Comparison of ENCODE assay signal across 8 cellular contexts in genomic region chr6:26025047-26025893, GRCh38.
DNase-seq lines count a peak whose midpoint lies in the region; ATAC-seq, FAIRE-seq and TF ChIP-seq lines count a peak whose summit lies in the region.

No MANE protein-coding gene starts in this region.

- H3K27ac ChIP-seq in lower lobe of right lung, result peak overlapping the region; percentile 95

- no peaks in the 10 kb centered on the region for H3K9me3 ChIP-seq in lower lobe of right lung

- peak overlapping the region; percentile 93 to 98 (median 97) for H3K4me3 Mint-ChIP-seq in brain

- peaks cover 12% of the 10 kb centered on the region for H3K27me3 Mint-ChIP-seq in brain

- H3K36me3 ChIP-seq in lower lobe of right lung, result no peaks in the 10 kb centered on the region

- no peaks in the 10 kb centered on the region for H3K36me3 Mint-ChIP-seq in brain

- no peak for FAIRE-seq in GM12892 (lab: Jason Lieb, UNC)

- no peaks in the 10 kb centered on the region for H3K27me3 ChIP-seq in lower lobe of right lung (ENCODE audit: low read depth)

- DNase-seq in AG10803 (ENCODE audit: low read depth), result peak; percentile 63
- DNase-seq in LNCaP clone FGC (ENCODE audit: low read depth), result peak; percentile 36
- DNase-seq in lower lobe of right lung, result no peak
- no peak for DNase-seq in HK-2 (ENCODE audit: unreplicated experiment)
- no peak for DNase-seq in activated CD4-positive, alpha-beta T cell treated with anti-CD3 and anti-CD28 coated beads, Interleukin-2, amount 50 U/mL, for 4 hours
- DNase-seq in GM12892 (ENCODE audit: insufficient read length), result no peak

- ATAC-seq in lower lobe of right lung (peak; percentile 1 to 2), GM18867 (IDR thresholded peaks at IDR 0.05; ENCODE audit: unreplicated experiment) (no peak)

- H3K4me1 Mint-ChIP-seq in brain, result peaks cover 61% of the 10 kb centered on the region

- TF ChIP-seq POLR2A in GM12892 (IDR thresholded peaks at IDR 0.05; ENCODE audit: low read depth, low read length), result no peak

- intact Hi-C loops in lower lobe of right lung (cut with DNase I), result no loop called here

- TF ChIP-seq CTCF in AG10803 (conservative IDR thresholded peaks at IDR 0.05; ENCODE audit: low read length) (no peak), LNCaP clone FGC (IDR thresholded peaks at IDR 0.05; ENCODE audit: control insufficient read depth, extremely low read depth, insufficient read depth) (no peak), brain (conservative IDR thresholded peaks at IDR 0.05) (no peak), lower lobe of right lung (IDR thresholded peaks at IDR 0.05) (no peak)

- H3K4me3 ChIP-seq in AG10803 (ENCODE audit: low read length), result no peak overlapping the region
- H3K4me3 ChIP-seq in LNCaP clone FGC (ENCODE audit: low read depth, low read length), result no peak overlapping the region
- peak overlapping the region; percentile 67 for H3K4me3 ChIP-seq in lower lobe of right lung

- peaks cover 0 to 5% (median 0%) of the 10 kb centered on the region in 5 experiments for H3K9me3 Mint-ChIP-seq in brain

- peak overlapping the region; percentile 84 to 98 (median 94) for H3K27ac Mint-ChIP-seq in brain

- peaks cover 18% of the 10 kb centered on the region for H3K4me1 ChIP-seq in lower lobe of right lung

Comparison
In these comparisons a context has a peak if more than half of its experiments do, and no peak if none do; other contexts are left out.
1. DNase-seq: peak in AG10803 (single experiment) and LNCaP clone FGC (single experiment); none in lower lobe of right lung (single experiment), HK-2 (single experiment), activated CD4-positive, alpha-beta T cell treated with anti-CD3 and anti-CD28 coated beads, Interleukin-2, amount 50 U/mL, for 4 hours (0 of 2) and GM12892 (single experiment).